Comparison of ENCODE assay signal across 8 cellular contexts in the genomic region with DNA sequence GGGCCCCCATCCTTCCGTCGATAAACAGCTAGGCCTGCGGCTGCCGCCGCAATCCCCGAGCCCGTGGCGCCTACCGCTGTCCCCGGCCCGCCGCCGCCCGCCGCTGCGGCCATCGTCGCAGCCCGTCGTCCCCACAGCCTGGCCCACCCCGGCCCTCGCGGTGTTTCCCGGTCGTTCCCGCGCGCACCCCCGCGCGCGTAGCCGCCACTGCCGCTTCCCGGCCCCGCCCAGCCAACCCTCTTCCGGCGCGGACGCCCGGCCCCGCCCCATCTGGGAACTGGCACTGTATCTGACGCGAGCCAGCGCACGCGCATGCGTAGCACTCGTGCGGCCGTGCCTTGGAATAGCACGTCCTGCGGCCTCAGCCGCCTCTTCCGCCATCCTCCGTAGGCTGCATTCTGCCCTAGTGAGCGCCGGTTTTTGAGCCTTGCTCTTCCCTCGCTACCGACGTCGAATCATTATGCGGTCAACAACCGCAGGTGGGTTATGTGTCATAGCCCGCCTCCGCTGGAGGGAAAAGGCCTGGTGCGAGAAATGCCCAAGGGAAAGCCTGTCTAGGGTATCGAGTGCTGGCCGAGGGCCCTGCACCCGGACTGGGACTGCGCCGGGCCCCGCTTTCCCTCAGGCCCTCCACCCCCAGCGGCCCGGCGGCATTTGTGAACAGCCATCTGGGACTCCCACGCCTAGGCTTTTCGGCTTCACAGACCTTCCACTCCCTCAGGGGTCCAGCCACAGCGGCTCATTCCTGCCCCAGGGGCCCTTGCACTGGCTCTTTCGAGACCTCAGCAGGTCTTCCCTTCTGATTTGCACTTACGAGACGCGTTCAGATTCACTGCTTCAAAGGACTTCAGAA. TPM values are rescaled to one million over a fixed set of nuclear protein-coding genes. Genes with fewer than 3 reads are reported as not detected.
DNase-seq lines count a peak whose midpoint lies in the region; ATAC-seq and TF ChIP-seq lines count a peak whose summit lies in the region.

A gene (minus strand): TSS at position 209 of the 853 bp plus-strand sequence. CDS start 96 bp downstream, at position 113.

- H3K4me1 Mint-ChIP-seq in activated CD4-positive, alpha-beta memory T cell treated with anti-CD3 and anti-CD28 coated beads for 36 hours (ENCODE audit: low read depth): peaks cover 15% of the 10 kb centered on the region

- peaks cover 14% of the 10 kb centered on the region for H3K36me3 Mint-ChIP-seq in activated CD4-positive, alpha-beta memory T cell treated with anti-CD3 and anti-CD28 coated beads for 36 hours

- peak within 1 kb of the TSS; percentile 95 for H3K27ac Mint-ChIP-seq in activated CD4-positive, alpha-beta memory T cell treated with anti-CD3 and anti-CD28 coated beads for 36 hours

- H3K27me3 Mint-ChIP-seq in activated CD4-positive, alpha-beta memory T cell treated with anti-CD3 and anti-CD28 coated beads for 36 hours: no peaks in the 10 kb centered on the region

- peak within 1 kb of the TSS; percentile 78 for H3K4me3 Mint-ChIP-seq in activated CD4-positive, alpha-beta memory T cell treated with anti-CD3 and anti-CD28 coated beads for 36 hours

- peak in 1 of 2 donors; percentile 25 for TF ChIP-seq POLR2A in lower leg skin (IDR thresholded peaks at IDR 0.05)

- H3K27ac ChIP-seq in dorsolateral prefrontal cortex: peak within 1 kb of the TSS; percentile 76 to 100 (median 98)

- intact Hi-C loops in activated CD4-positive, alpha-beta memory T cell treated with anti-CD3 and anti-CD28 coated beads for 36 hours (cut with micrococcal nuclease): loop anchor here (1.0 to 5.0 kb wide), 3 partner anchors 7 to 307 kb away; a partner anchor contains a TSS
- intact Hi-C loops in dorsolateral prefrontal cortex (cut with DNase I): loop anchor here in 1 of 2 donors (5.0 to 10.0 kb wide), 3 partner anchors 107 to 400 kb away; a partner anchor contains a TSS
- intact Hi-C loops in lower leg skin (cut with DNase I; ENCODE audit: low total_unique reads): no loop called here

- TF ChIP-seq CTCF in dorsolateral prefrontal cortex (IDR thresholded peaks at IDR 0.05 in 54 of 56, conservative IDR thresholded peaks at IDR 0.05 in 2 of 56; ENCODE audit: low read depth in 1 of 56, partially characterized antibody in 56 of 56) (peak in 41 of 56 donors; percentile 10 to 62 (median 32)), lower leg skin (IDR thresholded peaks at IDR 0.05) (no peak)

- POLR2A ChIA-PET in activated CD4-positive, alpha-beta memory T cell treated with anti-CD3 and anti-CD28 coated beads for 36 hours (lab: Charles Lee): interaction anchor here (1.1 to 1.5 kb wide), 3 partner anchors 11 to 260 kb away, joined by 3 to 7 read pairs (median 5); no protein-coding TSS in a partner anchor

- H3K9me3 Mint-ChIP-seq in activated CD4-positive, alpha-beta memory T cell treated with anti-CD3 and anti-CD28 coated beads for 36 hours: no peaks in the 10 kb centered on the region

- H3K27me3 ChIP-seq in dorsolateral prefrontal cortex: no peaks in the 10 kb centered on the region

- peak within 1 kb of the TSS; percentile 67 to 100 (median 90) for H3K4me3 ChIP-seq in dorsolateral prefrontal cortex
- H3K4me3 ChIP-seq in lower leg skin (ENCODE audit: low read depth, poor library complexity, severe bottlenecking): peak within 1 kb of the TSS; percentile 91

- peak; percentile 82 for ATAC-seq in GM19397 (IDR thresholded peaks at IDR 0.05; ENCODE audit: unreplicated experiment)
- ATAC-seq in HG03571 (IDR thresholded peaks at IDR 0.05; ENCODE audit: unreplicated experiment): peak; percentile 75

- CTCF ChIA-PET in activated CD4-positive, alpha-beta memory T cell treated with anti-CD3 and anti-CD28 coated beads for 36 hours (lab: Charles Lee): no interaction called here

- DNase-seq in CD1c-positive myeloid dendritic cell (ENCODE audit: extremely low spot score): peak; percentile 100
- DNase-seq in NCI-H82 (lab: John Stamatoyannopoulos, UW): peak; percentile 98
- DNase-seq in activated CD4-positive, alpha-beta memory T cell treated with anti-CD3 and anti-CD28 coated beads for 36 hours: peak; percentile 99
- DNase-seq in dorsolateral prefrontal cortex: peak; percentile 94 to 98 (median 96)
- DNase-seq in lower leg skin (ENCODE audit: low spot score in 2 of 2): peak; percentile 96 to 100
- DNase-seq in stimulated activated CD4-positive, alpha-beta T cell treated with anti-CD3 and anti-CD28 coated beads, Interleukin-4, amount 100 ng/mL, for 48 hours (ENCODE audit: low read depth in 2 of 2): peak; percentile 95 to 98

- WGBS in lower leg skin, 2 donors: 1 to 2% methylated on average over 38 to 42 of the region's 83 CpGs

RNA-seq across cellular contexts. Expression of the gene that starts here (rescaled TPM):
- total RNA-seq in activated CD4-positive, alpha-beta memory T cell treated with anti-CD3 and anti-CD28 coated beads for 36 hours: 10 to 100 TPM; 87.2 to 90.3 TPM
- total RNA-seq in dorsolateral prefrontal cortex (10 to 100 TPM; 32.9 to 86.8 (median 53.7) TPM), lower leg skin (10 to 100 TPM; 38.5 to 54.2 (median 42.9) TPM)

Comparison
In these comparisons a context has a peak if more than half of its experiments do, and no peak if none do; other contexts are left out.
1. Peak in every context shown above with its lines: DNase-seq, ATAC-seq, H3K4me3 ChIP-seq and H3K27ac ChIP-seq.
2. CTCF ChIP-seq: peak in dorsolateral prefrontal cortex (41 of 56); none in lower leg skin (0 of 3).